Comparison of ENCODE assay signal across 8 cellular contexts in the genomic region with DNA sequence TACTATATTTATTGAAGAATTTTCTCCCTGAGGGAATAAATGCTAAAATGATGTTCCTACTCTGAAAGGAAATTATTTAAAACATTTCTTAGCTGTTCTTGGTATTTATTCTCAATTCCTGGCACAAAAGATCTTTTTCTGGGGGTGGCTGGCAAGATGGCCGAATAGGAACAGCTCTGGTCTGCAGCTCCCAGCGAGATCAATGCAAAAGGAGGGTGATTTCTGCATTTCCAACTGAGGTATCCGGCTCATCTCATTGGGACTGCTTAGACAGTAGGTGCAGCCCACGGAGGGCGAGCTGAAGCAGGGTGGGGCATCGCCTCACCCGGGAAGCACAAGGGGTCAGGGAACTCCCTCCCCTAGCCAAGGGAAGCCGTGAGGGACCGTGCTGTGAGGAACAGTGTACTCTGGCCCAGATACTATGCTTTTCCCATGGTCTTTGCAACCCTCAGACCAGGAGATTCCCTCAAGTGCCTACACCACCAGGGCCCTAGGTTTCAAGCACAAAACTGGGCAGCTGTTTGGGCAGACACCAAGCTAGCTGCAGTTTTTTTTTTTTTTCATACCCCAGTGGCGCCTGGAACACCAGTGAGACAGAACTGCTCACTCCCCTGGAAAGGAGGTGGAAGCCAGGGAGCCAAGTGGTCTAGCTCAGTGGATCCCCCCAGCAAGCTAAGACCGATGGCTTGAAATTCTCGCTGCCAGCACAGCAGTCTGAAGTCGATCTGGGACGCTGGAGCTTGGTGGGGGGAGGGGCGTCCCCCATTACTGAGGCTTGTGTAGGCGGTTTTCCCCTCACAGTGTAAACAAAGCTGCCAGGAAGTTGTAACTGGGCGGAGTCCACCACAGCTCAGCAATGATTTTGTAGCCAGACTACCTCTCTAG.
DNase-seq lines count a peak whose midpoint lies in the region; ATAC-seq and TF ChIP-seq lines count a peak whose summit lies in the region.
"Not testable (repeated sequence)": the region's sequence is repeated elsewhere in the genome, so short reads cannot be mapped to it uniquely, and the experiment has no call there.

No MANE protein-coding gene starts in this region.

- peaks cover 35 to 38% of the 10 kb centered on the region in 2 donors for H3K4me1 Mint-ChIP-seq in natural killer cell

- not testable (repeated sequence) for H4K20me1 ChIP-seq in fibroblast of lung (ENCODE audit: control insufficient read depth, extremely low read depth, insufficient read depth, low read length)

- H3K27me3 ChIP-seq in HUES64 (ENCODE audit: insufficient read depth, low read length); SJCRH30; fibroblast of lung (ENCODE audit: control insufficient read depth, insufficient read depth, low read length): not testable (repeated sequence)

- peaks cover 4 to 15% of the 10 kb centered on the region in 2 donors for H3K9me3 Mint-ChIP-seq in natural killer cell

- H3K27ac Mint-ChIP-seq in natural killer cell, result peak overlapping the region; percentile 79 to 91

- not testable (repeated sequence) for H3K9me3 ChIP-seq in HUES64 (ENCODE audit: insufficient read depth, low read depth, low read length); SJCRH30 (replicated peaks); fibroblast of lung (ENCODE audit: control insufficient read depth, insufficient read depth, low read depth, low read length)

- H3K27me3 Mint-ChIP-seq in natural killer cell (ENCODE audit: low read depth in 2 of 2), result not testable (repeated sequence)

- not testable (repeated sequence) for TF ChIP-seq CTCF in fibroblast of lung (conservative IDR thresholded peaks at IDR 0.05 in 1 of 2, IDR thresholded peaks at IDR 0.05 in 1 of 2; ENCODE audit: low read depth in 1 of 2, low read length in 2 of 2); natural killer cell (IDR thresholded peaks at IDR 0.05)

- DNase-seq in Daoy (ENCODE audit: low read depth) (peak; percentile 56), SJCRH30 (peak; percentile 36 to 59), activated T-helper 1 cell treated with Interleukin-2 at 50 U/mL for 16 hours (ENCODE audit: low read depth) (peak; percentile 52), fibroblast of lung (ENCODE audit: low read depth in 2 of 2) (peak; percentile 40 to 59), natural killer cell (peak; percentile 54)
- peak; percentile 17 to 20 for DNase-seq in stimulated activated CD8-positive, alpha-beta memory T cell treated with anti-CD3 and anti-CD28 coated beads, Interleukin-7, amount 100 ng/mL, for 48 hours (ENCODE audit: extremely low read depth in 1 of 2, low read depth in 1 of 2)

- H2AFZ ChIP-seq in fibroblast of lung (ENCODE audit: low read length), result peak overlapping the region; percentile 20

- not testable (repeated sequence) for H3K4me2 ChIP-seq in fibroblast of lung (ENCODE audit: extremely low read depth, insufficient read depth, low read length)

- peak overlapping the region; percentile 70 for H3K4me3 Mint-ChIP-seq in natural killer cell

- H3K9ac ChIP-seq in HUES64 (ENCODE audit: low read depth, low read length), result peak overlapping the region; percentile 26; the same call in 1 of the 2 replicates
- H3K9ac ChIP-seq in fibroblast of lung (ENCODE audit: insufficient read depth, low read length), result not testable (repeated sequence)

- H3K27ac ChIP-seq in HUES64 (ENCODE audit: low read depth, low read length); fibroblast of lung (ENCODE audit: insufficient read depth, low read length): not testable (repeated sequence)
- H3K27ac ChIP-seq in SJCRH30, result peak overlapping the region; percentile 17; the same call in 1 of the 2 replicates

- not testable (repeated sequence) for H3K79me2 ChIP-seq in fibroblast of lung (ENCODE audit: control insufficient read depth, insufficient read depth, low read length)

- H3K36me3 Mint-ChIP-seq in natural killer cell, result peaks cover 39% of the 10 kb centered on the region

- intact Hi-C loops in natural killer cell (cut with micrococcal nuclease), result loop anchor here (2.0 kb wide), 1 partner anchor 14 kb away; no protein-coding TSS in a partner anchor

- H3K4me3 ChIP-seq in HUES64 (ENCODE audit: low read length), result not testable (repeated sequence)
- H3K4me3 ChIP-seq in SJCRH30, result peak overlapping the region; percentile 48
- H3K4me3 ChIP-seq in fibroblast of lung (replicated peaks in 1 of 4; ENCODE audit: control extremely low read depth in 1 of 4, insufficient read depth in 1 of 4, low read depth in 3 of 4, low read length in 4 of 4), result peak overlapping the region in 1 of 4 experiments; percentile 14

- H3K4me1 ChIP-seq in HUES64 (ENCODE audit: insufficient read depth, low read length), result peaks cover 12% of the 10 kb centered on the region; the same call in 1 of the 2 replicates
- H3K4me1 ChIP-seq in SJCRH30; fibroblast of lung (ENCODE audit: control insufficient read depth, extremely low read depth, insufficient read depth, low read length): not testable (repeated sequence)

- not testable (repeated sequence) for H3K36me3 ChIP-seq in HUES64 (ENCODE audit: insufficient read depth, low read length); SJCRH30; fibroblast of lung (ENCODE audit: control insufficient read depth, insufficient read depth, low read length)

- peak; percentile 98 for ATAC-seq in GM21723 (IDR thresholded peaks at IDR 0.05; ENCODE audit: unreplicated experiment)
- peak; percentile 88 to 97 (median 94) for ATAC-seq in natural killer cell

- WGBS in HUES64, result 60% methylated on average over 17 of the region's 17 CpGs
